In the genomic region with DNA sequence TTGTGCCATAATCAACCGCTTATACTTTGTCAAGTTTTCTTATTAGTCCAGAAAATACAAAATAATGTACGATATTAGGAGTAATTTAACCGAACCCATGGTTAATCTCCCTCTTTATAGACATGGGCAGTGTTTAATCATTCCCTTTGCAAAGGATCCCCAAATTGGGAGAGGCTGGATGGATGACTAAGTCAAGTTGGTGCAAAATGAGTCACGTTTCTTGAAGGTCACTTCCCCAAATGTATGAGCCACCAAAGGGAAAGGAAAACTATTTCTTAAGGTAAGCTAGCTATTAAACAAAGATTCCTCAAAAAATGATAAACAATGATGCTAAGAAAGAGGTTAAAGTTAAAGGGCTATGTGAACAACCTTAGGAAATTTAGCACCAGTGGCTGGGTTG, we compare ENCODE assay signal across 13 cellular contexts. TPM values are rescaled to one million over a fixed set of nuclear protein-coding genes. Genes with fewer than 3 reads are reported as not detected.
DNase-seq lines count a peak whose midpoint lies in the region; ATAC-seq, FAIRE-seq and TF ChIP-seq lines count a peak whose summit lies in the region.
"Had no signal": no experiment of that assay in that cellular context is flagged by ENCODE, and none has a peak within 500 bp of the region (broad histone marks: within the 10 kb centered on the region; RNA-seq: fewer than 3 reads in every experiment).

No MANE protein-coding gene starts in this region.

- TF ChIP-seq RAD21 in K562 (CRISPR knock-in tag; conservative IDR thresholded peaks at IDR 0.05 in 1 of 2, IDR thresholded peaks at IDR 0.05 in 1 of 2) = no peak

- H3K36me3 ChIP-seq in K562 (ENCODE audit: control insufficient read depth, insufficient read depth, low read length) = no peaks in the 10 kb centered on the region
- H3K36me3 ChIP-seq: right lobe of liver had no signal

- no peak for TF ChIP-seq POLR2A in K562 (conservative IDR thresholded peaks at IDR 0.05)

- H3K4me3 ChIP-seq in K562 (no peak overlapping the region), right cardiac atrium (ENCODE audit: low read length) (no peak overlapping the region)
- H3K4me3 ChIP-seq: right lobe of liver had no signal

- in situ Hi-C loops in K562 (cut with MboI) = no loop called here

- WGBS in K562 (ENCODE audit: insufficient coverage, low coverage, missing lambda C conversion rate) = 2% methylated on average over 4 of the region's 4 CpGs
- WGBS in right cardiac atrium = 88% methylated on average over 4 of the region's 4 CpGs

- no peak for TF ChIP-seq CTCF in K562 (IDR thresholded peaks at IDR 0.05 in 2 of 3, conservative IDR thresholded peaks at IDR 0.05 in 1 of 3; ENCODE audit: insufficient read depth in 2 of 3, low read depth in 1 of 3, low read length in 3 of 3)

- no peaks in the 10 kb centered on the region for H3K4me1 ChIP-seq in K562 (replicated peaks in 1 of 2; ENCODE audit: control insufficient read depth in 2 of 2, insufficient read depth in 2 of 2, low read length in 2 of 2)
- no peaks in the 10 kb centered on the region for H3K4me1 ChIP-seq in right cardiac atrium (ENCODE audit: control insufficient read depth, insufficient read depth, low read length)
- H3K4me1 ChIP-seq: right lobe of liver had no signal

- ATAC-seq in K562 (no peak), GM21576 (IDR thresholded peaks at IDR 0.05; ENCODE audit: unreplicated experiment) (no peak), GM19395 (IDR thresholded peaks at IDR 0.05; ENCODE audit: unreplicated experiment) (no peak), right cardiac atrium (no peak)
- ATAC-seq: right lobe of liver had no signal

- POLR2A ChIA-PET in K562 (lab: Yijun Ruan, JAX) = no interaction called here

- no peaks in the 10 kb centered on the region for H3K9me1 ChIP-seq in K562 (ENCODE audit: control insufficient read depth, insufficient read depth, low read length)

- CTCF ChIA-PET in K562 (lab: Yijun Ruan, JAX; ENCODE audit: low intra/inter-chr PET ratio) = no interaction called here

- no peaks in the 10 kb centered on the region for H4K20me1 ChIP-seq in K562 (replicated peaks; ENCODE audit: control insufficient read depth, insufficient read depth, low read length)

- H3K79me2 ChIP-seq in K562 (ENCODE audit: control insufficient read depth, insufficient read depth, low read length) = no peaks in the 10 kb centered on the region

- no peak overlapping the region for H3K4me2 ChIP-seq in K562 (ENCODE audit: insufficient read depth, low read length)

- H3K27ac ChIP-seq in K562 (ENCODE audit: extremely low read depth, low read depth, low read length) (no peak overlapping the region), right cardiac atrium (ENCODE audit: low read length) (no peak overlapping the region)
- H3K27ac ChIP-seq: right lobe of liver had no signal

- no peak for TF ChIP-seq EP300 in K562 (IDR thresholded peaks at IDR 0.05; ENCODE audit: low read length)

- peaks cover 3 to 9% of the 10 kb centered on the region in 2 experiments; a peak in 3 of 5 replicates for H3K27me3 ChIP-seq in K562 (ENCODE audit: control insufficient read depth in 2 of 2, insufficient read depth in 2 of 2, low read length in 2 of 2)
- no peaks in the 10 kb centered on the region for H3K27me3 ChIP-seq in right cardiac atrium (ENCODE audit: control insufficient read depth, insufficient read depth)
- H3K27me3 ChIP-seq: right lobe of liver had no signal

- no peak overlapping the region for H2AFZ ChIP-seq in K562 (ENCODE audit: low read depth, low read length)

- H3K9ac ChIP-seq in K562 (ENCODE audit: insufficient read depth in 1 of 2, low read depth in 2 of 2, low read length in 2 of 2) = no peak overlapping the region

- peak; percentile 78 for DNase-seq in CD1c-positive myeloid dendritic cell (ENCODE audit: extremely low spot score)
- DNase-seq in Kasumi-1 (lab: John Stamatoyannopoulos, UW) = peak; percentile 42 to 48
- DNase-seq in K562 (ENCODE audit: extremely low read depth in 1 of 4, low spot score in 3 of 4) = no peak
- DNase-seq in kidney tubule cell (ENCODE audit: low spot score) = peak; percentile 55
- DNase-seq in DMS153 treated with DMSO at 0.1 percent for 48 hours (lab: John Stamatoyannopoulos, UW; ENCODE audit: unreplicated experiment) = no peak
- DNase-seq in right cardiac atrium = no peak
- DNase-seq: activated gamma-delta T cell treated with Interleukin-2 at 50 U/mL for 16 hours; CD8-positive, alpha-beta memory T cell; erythroblast; right lobe of liver; T-helper 9 cell had no signal

- H3K9me3 ChIP-seq in K562 (replicated peaks; ENCODE audit: control insufficient read depth, insufficient read depth, low read depth, low read length) (no peaks in the 10 kb centered on the region), right cardiac atrium (ENCODE audit: control insufficient read depth, low read length) (no peaks in the 10 kb centered on the region)
- H3K9me3 ChIP-seq: right lobe of liver had no signal

- no peak for FAIRE-seq in K562 (lab: Jason Lieb, UNC)

- intact Hi-C loops in K562 (cut with micrococcal nuclease) = no loop called here
- intact Hi-C loops in right cardiac atrium (cut with DNase I) = no loop called here

- no TSS peak for BruUV-seq in K562 (replicated peaks; lab: Mats Ljungman, UMichigan)

TF ChIP-seq in K562, 482 proteins besides CTCF, POLR2A, EP300 and RAD21:
- TF ChIP-seq FOSL1 (tag; conservative IDR thresholded peaks at IDR 0.05) (peak; percentile 82), JUND (IDR thresholded peaks at IDR 0.05; ENCODE audit: borderline replicate concordance, low read depth, low read length) (no peak), JUND (tag; IDR thresholded peaks at IDR 0.05; ENCODE audit: borderline replicate concordance, low read depth, low read length) (0 out of 3 replicates have a peak, but pooled peaks have one; percentile 35), HNRNPUL1 (IDR thresholded peaks at IDR 0.05; ENCODE audit: low read length) (no peak), E2F3 (CRISPR knock-in tag; IDR thresholded peaks at IDR 0.05) (no peak), ATF3 (IDR thresholded peaks at IDR 0.05) (peak; percentile 54), ATF3 (CRISPR knock-in tag; conservative IDR thresholded peaks at IDR 0.05) (no peak)
TF ChIP-seq in K562: peak in this region for 3.

RNA-seq across cellular contexts. Expression of gene MAML3, which starts 17.5 kb away (rescaled TPM):
- total RNA-seq in K562 (2011; cell fraction: chromatin; rRNA removed; ENCODE audit: low replicate concordance) = 1.0 and 1.6 TPM in 2 replicates
- 0.33 and 0.79 TPM in 2 replicates for total RNA-seq in K562 (2011; cell fraction: nucleolus; rRNA removed)
- 0.66 and 1.6 TPM in 2 replicates for total RNA-seq in K562 (2011; cell fraction: nucleoplasm; rRNA removed)
- total RNA-seq in K562 (2014; rRNA removed) (0.33 and 0.36 TPM in 2 replicates), K562 (2014; rRNA removed; fragmentation: Illumina TruSeq; extraction: Trizol) (0.22 and 0.25 TPM in 2 replicates), K562 (2015; rRNA removed; fragmentation: Illumina TruSeq; extraction: Trizol) (0.22 and 0.23 TPM in 2 replicates), K562 (2021) (0.55 and 0.58 TPM in 2 replicates), right cardiac atrium (1 to 10 TPM; 2.6 to 4.2 (median 3.3) TPM)
- polyA plus RNA-seq in K562 (2011; rRNA removed) (0.13 and 0.19 TPM in 2 replicates), K562 (2014; fragmentation: Illumina TruSeq; extraction: Trizol) (0.30 and 0.72 TPM in 2 replicates), K562 (2014; fragmentation: Nextera tagmentation; extraction: Ambion mirVana) (under 1 TPM; 0.01 to 0.06 TPM), K562 (2014; rRNA removed) (0.20 and 0.36 TPM in 2 replicates), right cardiac atrium (1.6 TPM)
- 0.15 and 0.55 TPM in 2 replicates for polyA plus RNA-seq in K562 (2011; cell fraction: cytosol; rRNA removed)
- polyA plus RNA-seq in K562 (2011; cell fraction: nucleus; rRNA removed) = 0.15 and 0.54 TPM in 2 replicates
- polyA plus RNA-seq in K562 (2012) = 0.33 and 0.83 TPM in 2 replicates
- polyA minus RNA-seq in K562 (2011; rRNA and poly(A)+ RNA removed) = 0.25 and 0.63 TPM in 2 replicates
- 0.48 TPM in 1 of 2 replicates, not detected in the other for polyA minus RNA-seq in K562 (2011; cell fraction: cytosol; rRNA and poly(A)+ RNA removed)
- 0.44 and 0.94 TPM in 2 replicates for polyA minus RNA-seq in K562 (2011; cell fraction: nucleus; rRNA and poly(A)+ RNA removed)

Comparison
In these comparisons a context has a peak if more than half of its experiments do, and no peak if none do; other contexts are left out.
1. DNase-seq: peak in CD1c-positive myeloid dendritic cell (single experiment), Kasumi-1 (2 of 2) and kidney tubule cell (single experiment); none in K562 (0 of 4), DMS153 treated with DMSO at 0.1 percent for 48 hours (single experiment) and right cardiac atrium (0 of 3).